ENCODE assay signal across 7 cellular contexts in genomic region chr7:77797734-77798393, GRCh38. TPM values are rescaled to one million over a fixed set of nuclear protein-coding genes. Genes with fewer than 3 reads are reported as not detected.
DNase-seq lines count a peak whose midpoint lies in the region; ATAC-seq and TF ChIP-seq lines count a peak whose summit lies in the region.

No MANE protein-coding gene starts in this region.

- DNase-seq in left colon: peak in 1 of 2 donors; percentile 63
- DNase-seq in NCI-H774 (lab: John Stamatoyannopoulos, UW): no peak

- ATAC-seq in GM18508 (IDR thresholded peaks at IDR 0.05; ENCODE audit: insufficient read depth, unreplicated experiment) (peak; percentile 10), GM21717 (IDR thresholded peaks at IDR 0.05; ENCODE audit: unreplicated experiment) (peak; percentile 25), left colon (peak; percentile 16)

- peak overlapping the region; percentile 63 for H3K27ac ChIP-seq in HUES64 (ENCODE audit: low read depth, low read length)
- H3K27ac ChIP-seq in subcutaneous abdominal adipose tissue (ENCODE audit: low read depth, low read length): peak overlapping the region; percentile 84

- peak overlapping the region; percentile 87 for H3K4me3 ChIP-seq in HUES64 (ENCODE audit: low read length)
- H3K4me3 ChIP-seq in subcutaneous abdominal adipose tissue (ENCODE audit: low read depth in 1 of 5, low read length in 5 of 5): peak overlapping the region; percentile 85 to 99 (median 97)

- H3K9ac ChIP-seq in HUES64 (ENCODE audit: low read depth, low read length) (peak overlapping the region; percentile 82), subcutaneous abdominal adipose tissue (ENCODE audit: low read length in 5 of 5) (peak overlapping the region; percentile 73 to 97 (median 81))

- H3K9me3 ChIP-seq in HUES64 (ENCODE audit: insufficient read depth, low read depth, low read length): no peaks in the 10 kb centered on the region
- H3K9me3 ChIP-seq in subcutaneous abdominal adipose tissue (ENCODE audit: control insufficient read depth in 5 of 5, low read length in 5 of 5): no peaks in the 10 kb centered on the region

- H3K9me3 Mint-ChIP-seq in brain: peaks cover 0 to 2% (median 0%) of the 10 kb centered on the region in 5 experiments

- peak overlapping the region; percentile 91 to 100 (median 99) for H3K27ac Mint-ChIP-seq in brain

- H3K4me3 Mint-ChIP-seq in brain: peak overlapping the region; percentile 90 to 95 (median 94)

- H3K4me1 ChIP-seq in HUES64 (ENCODE audit: insufficient read depth, low read length) (peaks cover 18% of the 10 kb centered on the region), subcutaneous abdominal adipose tissue (ENCODE audit: control insufficient read depth in 5 of 5, insufficient read depth in 5 of 5, low read length in 5 of 5) (peaks cover 3 to 42% (median 32%) of the 10 kb centered on the region in 5 donors)

- peaks cover 18% of the 10 kb centered on the region for H3K27me3 Mint-ChIP-seq in brain

- H3K27me3 ChIP-seq in HUES64 (ENCODE audit: insufficient read depth, low read length): no peaks in the 10 kb centered on the region
- H3K27me3 ChIP-seq in subcutaneous abdominal adipose tissue (ENCODE audit: control insufficient read depth in 5 of 5, insufficient read depth in 4 of 5, low read length in 5 of 5): no peaks in the 10 kb centered on the region

- H3K36me3 ChIP-seq in HUES64 (ENCODE audit: insufficient read depth, low read length): peaks cover 10% of the 10 kb centered on the region
- H3K36me3 ChIP-seq in subcutaneous abdominal adipose tissue (ENCODE audit: control insufficient read depth in 5 of 5, insufficient read depth in 5 of 5, low read length in 5 of 5): peaks cover 0 to 5% (median 0%) of the 10 kb centered on the region in 5 donors

- peaks cover 38% of the 10 kb centered on the region for H3K36me3 Mint-ChIP-seq in brain

- peaks cover 73% of the 10 kb centered on the region for H3K4me1 Mint-ChIP-seq in brain

- TF ChIP-seq CTCF in brain (conservative IDR thresholded peaks at IDR 0.05): no peak

- WGBS in HUES64: under 1% methylated on average over 35 of the region's 35 CpGs

- intact Hi-C loops in left colon (cut with DNase I, micrococcal nuclease): loop anchor here in 1 of 2 donors (5.0 kb wide), 1 partner anchor 131 kb away; no protein-coding TSS in a partner anchor

RNA-seq across cellular contexts. Expression of gene TMEM60, which starts 0.4 kb away (rescaled TPM):
- 18.6 TPM for polyA plus RNA-seq in HUES64 (2013, experiment 1 of 2)
- 26.5 TPM for polyA plus RNA-seq in HUES64 (2013, experiment 2 of 2)
- 21.0 TPM for polyA plus RNA-seq in brain (ENCODE audit: insufficient read depth, low read depth, low replicate concordance)
- 10 to 100 TPM; 18.3 to 20.3 TPM for total RNA-seq in left colon

RNA-seq across cellular contexts. Expression of gene PHTF2, which starts 0.7 kb away (rescaled TPM):
- 14.6 TPM for polyA plus RNA-seq in HUES64 (2013, experiment 1 of 2)
- polyA plus RNA-seq in HUES64 (2013, experiment 2 of 2): 17.4 TPM
- 8.8 TPM for polyA plus RNA-seq in brain (ENCODE audit: insufficient read depth, low read depth, low replicate concordance)
- 10 to 100 TPM; 10.6 to 11.3 TPM for total RNA-seq in left colon
